Comparison of ENCODE assay signal across 19 cellular contexts in the genomic region with DNA sequence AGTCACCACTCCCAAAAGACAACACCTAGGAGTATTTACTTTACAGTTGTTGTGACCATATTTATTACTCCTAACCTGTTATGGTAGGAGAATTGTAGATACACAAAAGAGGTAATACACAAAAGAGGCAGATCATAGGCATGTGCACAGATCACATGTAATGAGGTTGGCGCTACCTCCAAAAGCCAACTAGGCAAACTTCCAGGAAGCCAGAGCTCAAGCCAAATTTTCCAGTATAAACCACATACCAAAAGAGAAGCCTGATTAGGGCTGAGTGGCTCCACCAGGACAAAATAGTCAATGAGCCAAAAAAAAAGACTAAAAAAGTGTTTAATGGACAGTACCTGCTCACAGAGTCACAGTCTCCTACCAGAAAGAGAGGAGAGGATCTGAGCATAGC.
"Had no signal": no experiment of that assay in that cellular context is flagged by ENCODE, and none has a peak within 500 bp of the region (broad histone marks: within the 10 kb centered on the region; RNA-seq: fewer than 3 reads in every experiment).

No MANE protein-coding gene starts in this region.

- H3K27me3 ChIP-seq: left lung, ovary, right lobe of liver, suprapubic skin had no signal

- H3K27ac ChIP-seq: dorsolateral prefrontal cortex, left lung, lower lobe of right lung, ovary, psoas muscle, right lobe of liver, suprapubic skin had no signal

- H3K36me3 ChIP-seq: left lung, lower lobe of right lung, ovary, right lobe of liver, suprapubic skin had no signal

- H3K9me3 ChIP-seq: right lobe of liver had no signal

- H3K27ac Mint-ChIP-seq: naive thymus-derived CD8-positive, alpha-beta T cell; nephron progenitor cell; stimulated activated naive B cell treated with anti-CD40 and anti-IgM and Interleukin-4, amounts not matched to agents 10 μg/mL and 1 μg/mL and 100 μg/mL, for 72 hours; stimulated activated naive CD8-positive, alpha-beta T cell treated with anti-CD3 and anti-CD28 coated beads, Interleukin-15, Interleukin-2, amounts not matched to agents 100 ng/mL and 50 ng/mL, for 24 hours had no signal

- ATAC-seq: left lung; lower lobe of right lung; naive thymus-derived CD8-positive, alpha-beta T cell; psoas muscle; right lobe of liver; stimulated activated naive B cell treated with anti-CD40 and anti-IgM and Interleukin-4, amounts not matched to agents 10 μg/mL and 1 μg/mL and 100 μg/mL, for 72 hours had no signal

- H3K36me3 Mint-ChIP-seq: stimulated activated naive B cell treated with anti-CD40 and anti-IgM and Interleukin-4, amounts not matched to agents 10 μg/mL and 1 μg/mL and 100 μg/mL, for 72 hours had no signal

- DNase-seq: dorsolateral prefrontal cortex; effector CD4-positive, alpha-beta T cell; kidney; left lung; lower lobe of right lung; naive thymus-derived CD8-positive, alpha-beta T cell; nephron progenitor cell; nucleus accumbens; ovary; posterior cingulate gyrus; psoas muscle; right lobe of liver; small intestine; stimulated activated CD4-positive, alpha-beta T cell treated with anti-CD3 and anti-CD28 coated beads, Interleukin-15, amount 100 ng/mL, for 24 hours; stimulated activated CD4-positive, alpha-beta T cell treated with anti-CD3 and anti-CD28 coated beads, Interleukin-2, amount 100 ng/mL, for 48 hours; stimulated activated naive B cell treated with anti-CD40 and anti-IgM and Interleukin-4, amounts not matched to agents 10 μg/mL and 1 μg/mL and 100 μg/mL, for 72 hours; trophoblast cell had no signal

- H3K4me3 ChIP-seq: dorsolateral prefrontal cortex, left lung, lower lobe of right lung, ovary, psoas muscle, right lobe of liver, suprapubic skin had no signal

- H3K4me1 Mint-ChIP-seq: naive thymus-derived CD8-positive, alpha-beta T cell; nephron progenitor cell; stimulated activated naive B cell treated with anti-CD40 and anti-IgM and Interleukin-4, amounts not matched to agents 10 μg/mL and 1 μg/mL and 100 μg/mL, for 72 hours had no signal

- H3K4me3 Mint-ChIP-seq: naive thymus-derived CD8-positive, alpha-beta T cell; nephron progenitor cell; stimulated activated naive B cell treated with anti-CD40 and anti-IgM and Interleukin-4, amounts not matched to agents 10 μg/mL and 1 μg/mL and 100 μg/mL, for 72 hours; stimulated activated naive CD8-positive, alpha-beta T cell treated with anti-CD3 and anti-CD28 coated beads, Interleukin-15, Interleukin-2, amounts not matched to agents 100 ng/mL and 50 ng/mL, for 24 hours had no signal

- H3K27me3 Mint-ChIP-seq: naive thymus-derived CD8-positive, alpha-beta T cell; stimulated activated naive B cell treated with anti-CD40 and anti-IgM and Interleukin-4, amounts not matched to agents 10 μg/mL and 1 μg/mL and 100 μg/mL, for 72 hours; stimulated activated naive CD8-positive, alpha-beta T cell treated with anti-CD3 and anti-CD28 coated beads, Interleukin-15, Interleukin-2, amounts not matched to agents 100 ng/mL and 50 ng/mL, for 24 hours had no signal

- H3K4me1 ChIP-seq: left lung, lower lobe of right lung, right lobe of liver, suprapubic skin had no signal
